Comparison of ENCODE assay signal across 8 cellular contexts in genomic region chr4:180134116-180134866, GRCh38.
DNase-seq lines count a peak whose midpoint lies in the region; ATAC-seq and TF ChIP-seq lines count a peak whose summit lies in the region.

No MANE protein-coding gene starts in this region.

- intact Hi-C loops in A673 (cut with micrococcal nuclease; ENCODE audit: unreplicated experiment) = no loop called here
- intact Hi-C loops in activated CD4-positive, alpha-beta T cell treated with anti-CD3 and anti-CD28 coated beads for 36 hours (cut with DNase I, micrococcal nuclease) = no loop called here

- H3K4me1 ChIP-seq in A673 (ENCODE audit: insufficient read depth, low read length, poor library complexity, severe bottlenecking) = peaks cover 4% of the 10 kb centered on the region

- ATAC-seq in GM21423 (IDR thresholded peaks at IDR 0.05; ENCODE audit: unreplicated experiment) = peak; percentile 43
- no peak for ATAC-seq in HG02852 (IDR thresholded peaks at IDR 0.05; ENCODE audit: unreplicated experiment)
- no peak for ATAC-seq in activated CD4-positive, alpha-beta T cell treated with anti-CD3 and anti-CD28 coated beads for 36 hours

- no peaks in the 10 kb centered on the region for H3K36me3 ChIP-seq in A673 (ENCODE audit: insufficient read depth, low read length, poor library complexity, severe bottlenecking)

- no peaks in the 10 kb centered on the region for H3K9me3 ChIP-seq in A673 (ENCODE audit: low read depth, low read length, poor library complexity, severe bottlenecking)

- H3K27me3 ChIP-seq in A673 (replicated peaks; ENCODE audit: insufficient read depth, low read depth, low read length, poor library complexity) = no peaks in the 10 kb centered on the region

- POLR2A ChIA-PET in A673 (lab: Charles Lee; ENCODE audit: low non-redundant PET) = no interaction called here
- POLR2A ChIA-PET in activated CD4-positive, alpha-beta T cell treated with anti-CD3 and anti-CD28 coated beads for 36 hours (lab: Charles Lee) = no interaction called here

- H3K27ac ChIP-seq in A673 (ENCODE audit: low read depth, low read length, poor library complexity, severe bottlenecking) = peak overlapping the region; percentile 35

- DNase-seq in A673 (ENCODE audit: low spot score) (peak; percentile 72), OCI-M1 (lab: John Stamatoyannopoulos, UW) (peak; percentile 87), islet precursor cell (peak; percentile 63), NCI-H187 (lab: John Stamatoyannopoulos, UW) (no peak), GM13977 (ENCODE audit: low spot score) (no peak)
- DNase-seq in activated CD4-positive, alpha-beta T cell treated with anti-CD3 and anti-CD28 coated beads for 36 hours = no peak

- H3K27me3 Mint-ChIP-seq in activated CD4-positive, alpha-beta T cell treated with anti-CD3 and anti-CD28 coated beads for 36 hours = no peaks in the 10 kb centered on the region

- CTCF ChIA-PET in A673 (lab: Charles Lee) = interaction anchor here (0.7 kb wide), 1 partner anchor 382 kb away, joined by 3 read pairs; no protein-coding TSS in a partner anchor
- CTCF ChIA-PET in activated CD4-positive, alpha-beta T cell treated with anti-CD3 and anti-CD28 coated beads for 36 hours (lab: Charles Lee) = no interaction called here

- H3K4me1 Mint-ChIP-seq in activated CD4-positive, alpha-beta T cell treated with anti-CD3 and anti-CD28 coated beads for 36 hours = no peaks in the 10 kb centered on the region

- peak overlapping the region; percentile 24 for H3K4me3 ChIP-seq in A673 (ENCODE audit: low read depth, low read length, poor library complexity, severe bottlenecking)

- no peak overlapping the region for H3K27ac Mint-ChIP-seq in activated CD4-positive, alpha-beta T cell treated with anti-CD3 and anti-CD28 coated beads for 36 hours

- TF ChIP-seq CTCF in A673 (conservative IDR thresholded peaks at IDR 0.05; ENCODE audit: low read depth, low read length) = no peak
- no peak for TF ChIP-seq CTCF in GM13977 (IDR thresholded peaks at IDR 0.05; ENCODE audit: extremely low read depth, insufficient read depth, missing control alignments)

- H3K4me3 Mint-ChIP-seq in activated CD4-positive, alpha-beta T cell treated with anti-CD3 and anti-CD28 coated beads for 36 hours = no peak overlapping the region

- H3K9me3 Mint-ChIP-seq in activated CD4-positive, alpha-beta T cell treated with anti-CD3 and anti-CD28 coated beads for 36 hours (ENCODE audit: low read depth) = no peaks in the 10 kb centered on the region

- no peaks in the 10 kb centered on the region for H3K36me3 Mint-ChIP-seq in activated CD4-positive, alpha-beta T cell treated with anti-CD3 and anti-CD28 coated beads for 36 hours (ENCODE audit: low read depth)

- in situ Hi-C loops in GM13977 (cut with MboI; ENCODE audit: low pct_unique_long_range_greater_than_20kb, low sequenced_read_pairs, unreplicated experiment) = no loop called here

- no TSS peak for BruUV-seq in A673 (replicated peaks; lab: Mats Ljungman, UMichigan)

Comparison
In these comparisons a context has a peak if more than half of its experiments do, and no peak if none do; other contexts are left out.
1. DNase-seq: peak in A673 (single experiment), OCI-M1 (single experiment) and islet precursor cell (single experiment); none in activated CD4-positive, alpha-beta T cell treated with anti-CD3 and anti-CD28 coated beads for 36 hours (single experiment), NCI-H187 (0 of 2) and GM13977 (single experiment).